Comparison of ENCODE assay signal across 8 cellular contexts in the genomic region with DNA sequence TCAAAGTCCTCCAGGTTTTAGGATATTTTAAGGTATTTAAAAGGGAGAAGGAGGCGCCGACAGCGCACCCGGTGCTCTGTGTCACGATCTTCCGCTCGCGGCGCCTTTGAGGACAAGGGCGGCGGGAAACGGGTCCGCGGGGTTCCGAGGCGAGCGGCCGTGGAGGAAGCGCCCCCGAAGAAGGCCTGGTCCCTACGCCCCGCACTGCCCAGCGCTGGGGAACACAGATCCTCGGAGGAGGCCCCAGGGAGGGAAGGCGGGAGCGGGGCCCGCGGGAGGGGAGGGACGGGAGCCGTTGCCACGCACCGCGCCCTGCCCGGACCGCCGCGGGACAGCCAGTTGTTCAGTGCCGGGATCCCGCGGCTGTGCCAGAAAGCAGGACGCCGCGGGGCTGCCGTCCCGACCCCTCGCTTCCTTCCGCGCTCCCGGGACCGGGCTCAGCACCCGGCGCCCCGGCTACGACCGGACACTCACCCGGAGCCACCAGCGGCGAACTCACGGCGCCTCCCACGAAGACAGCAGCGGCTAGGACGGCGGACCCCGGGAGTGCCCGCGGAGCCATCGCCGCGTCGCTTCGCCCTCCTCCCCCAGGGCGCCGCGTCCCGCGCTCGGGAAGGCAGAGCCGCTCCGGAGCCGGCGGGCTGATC. TPM values are rescaled to one million over a fixed set of nuclear protein-coding genes. Genes with fewer than 3 reads are reported as not detected.
A peak's percentile ranks its signal among the peaks of the same experiment; 100 is the strongest.
DNase-seq lines count a peak whose midpoint lies in the region; ATAC-seq lines count a peak whose summit lies in the region.

No MANE protein-coding gene starts in this region.

- peak overlapping the region; percentile 28 for H2BK15ac ChIP-seq in mesendoderm (replicated peaks; ENCODE audit: low read depth)

- H3K4me3 Mint-ChIP-seq in dendritic cell treated with granulocyte-macrophage colony-stimulating factor and Interleukin-4, amounts not matched to agents 40 ng/mL and 50 ng/mL, for 4 days = peak overlapping the region; percentile 86
- H3K4me3 Mint-ChIP-seq in stimulated activated memory B cell treated with anti-CD40 and anti-IgM and Interleukin-4, amounts not matched to agents 10 μg/mL and 1 μg/mL and 100 μg/mL, for 72 hours = peak overlapping the region; percentile 87

- no peak overlapping the region for H4K5ac ChIP-seq in mesendoderm (ENCODE audit: low read length)

- peak; percentile 15 for ATAC-seq in GM21360 (IDR thresholded peaks at IDR 0.05; ENCODE audit: unreplicated experiment)
- ATAC-seq in activated CD4-positive, CD25-positive, alpha-beta regulatory T cell treated with anti-CD3 and anti-CD28 coated beads, Interleukin-2, amount 50 U/mL, for 24 hours = peak; percentile 8 to 14
- peak; percentile 28 for ATAC-seq in stimulated activated memory B cell treated with anti-CD40 and anti-IgM and Interleukin-4, amounts not matched to agents 10 μg/mL and 1 μg/mL and 100 μg/mL, for 72 hours

- H2AK5ac ChIP-seq in mesendoderm (ENCODE audit: low read length) = no peak overlapping the region

- peak overlapping the region; percentile 88 for H3K4ac ChIP-seq in mesendoderm (ENCODE audit: low read depth, low read length)

- H3K18ac ChIP-seq in mesendoderm (ENCODE audit: low read length) = peak overlapping the region; percentile 96

- no peaks in the 10 kb centered on the region for H3K36me3 ChIP-seq in mesendoderm (ENCODE audit: control insufficient read depth, insufficient read depth, low read length)

- H4K8ac ChIP-seq in mesendoderm (ENCODE audit: low read depth, low read length) = no peak overlapping the region

- no peaks in the 10 kb centered on the region for H3K79me1 ChIP-seq in mesendoderm (ENCODE audit: low read length)

- intact Hi-C loops in dendritic cell treated with granulocyte-macrophage colony-stimulating factor and Interleukin-4, amounts not matched to agents 40 ng/mL and 50 ng/mL, for 4 days (cut with micrococcal nuclease) = loop anchor here (1.0 to 10.0 kb wide), 3 partner anchors 68 to 291 kb away; no protein-coding TSS in a partner anchor

- peak overlapping the region; percentile 84 for H2BK5ac ChIP-seq in mesendoderm (ENCODE audit: low read length)

- peak overlapping the region; percentile 5 for H3K27ac ChIP-seq in mesendoderm (ENCODE audit: low read depth, low read length)

- H3K4me1 ChIP-seq in mesendoderm (ENCODE audit: control insufficient read depth, low read depth, low read length) = peaks cover 8% of the 10 kb centered on the region

- no peaks in the 10 kb centered on the region for H3K27me3 Mint-ChIP-seq in dendritic cell treated with granulocyte-macrophage colony-stimulating factor and Interleukin-4, amounts not matched to agents 40 ng/mL and 50 ng/mL, for 4 days
- H3K27me3 Mint-ChIP-seq in stimulated activated memory B cell treated with anti-CD40 and anti-IgM and Interleukin-4, amounts not matched to agents 10 μg/mL and 1 μg/mL and 100 μg/mL, for 72 hours = no peaks in the 10 kb centered on the region

- no peak overlapping the region for H2BK120ac ChIP-seq in mesendoderm (ENCODE audit: low read depth, low read length)

- peaks cover 40% of the 10 kb centered on the region for H3K4me1 Mint-ChIP-seq in dendritic cell treated with granulocyte-macrophage colony-stimulating factor and Interleukin-4, amounts not matched to agents 40 ng/mL and 50 ng/mL, for 4 days (ENCODE audit: low read depth)
- peaks cover 28% of the 10 kb centered on the region for H3K4me1 Mint-ChIP-seq in stimulated activated memory B cell treated with anti-CD40 and anti-IgM and Interleukin-4, amounts not matched to agents 10 μg/mL and 1 μg/mL and 100 μg/mL, for 72 hours

- H3K36me3 Mint-ChIP-seq in dendritic cell treated with granulocyte-macrophage colony-stimulating factor and Interleukin-4, amounts not matched to agents 40 ng/mL and 50 ng/mL, for 4 days (ENCODE audit: low read depth) = peaks cover 25% of the 10 kb centered on the region
- no peaks in the 10 kb centered on the region for H3K36me3 Mint-ChIP-seq in stimulated activated memory B cell treated with anti-CD40 and anti-IgM and Interleukin-4, amounts not matched to agents 10 μg/mL and 1 μg/mL and 100 μg/mL, for 72 hours

- no peaks in the 10 kb centered on the region for H3K27me3 ChIP-seq in mesendoderm (ENCODE audit: insufficient read depth, low read length, poor library complexity)

- no peaks in the 10 kb centered on the region for H3K79me2 ChIP-seq in mesendoderm (ENCODE audit: control insufficient read depth, insufficient read depth, low read length)

- peak overlapping the region; percentile 90 for H3K27ac Mint-ChIP-seq in dendritic cell treated with granulocyte-macrophage colony-stimulating factor and Interleukin-4, amounts not matched to agents 40 ng/mL and 50 ng/mL, for 4 days
- peak overlapping the region; percentile 48 for H3K27ac Mint-ChIP-seq in stimulated activated memory B cell treated with anti-CD40 and anti-IgM and Interleukin-4, amounts not matched to agents 10 μg/mL and 1 μg/mL and 100 μg/mL, for 72 hours

- H3K9me3 Mint-ChIP-seq in dendritic cell treated with granulocyte-macrophage colony-stimulating factor and Interleukin-4, amounts not matched to agents 40 ng/mL and 50 ng/mL, for 4 days = no peaks in the 10 kb centered on the region
- H3K9me3 Mint-ChIP-seq in stimulated activated memory B cell treated with anti-CD40 and anti-IgM and Interleukin-4, amounts not matched to agents 10 μg/mL and 1 μg/mL and 100 μg/mL, for 72 hours = no peaks in the 10 kb centered on the region

- H3K4me2 ChIP-seq in mesendoderm (ENCODE audit: low read length) = peak overlapping the region; percentile 81

- H3K9ac ChIP-seq in mesendoderm (ENCODE audit: low read length) = peak overlapping the region; percentile 90

- peak overlapping the region; percentile 66 for H3K23ac ChIP-seq in mesendoderm (ENCODE audit: low read length)

- WGBS in mesendoderm (ENCODE audit: extremely low coverage, insufficient coverage, low lambda C conversion rate) = no CpG with 5 or more reads among the region's 82 CpGs

- peak overlapping the region; percentile 93 for H3K56ac ChIP-seq in mesendoderm (ENCODE audit: low read length)

- peak overlapping the region; percentile 72 for H3K4me3 ChIP-seq in mesendoderm (ENCODE audit: low read length)

- peak; percentile 56 for DNase-seq in EH (ENCODE audit: low read depth)
- peak; percentile 23 for DNase-seq in HS-27A (ENCODE audit: low read depth)
- DNase-seq in mesendoderm = peak; percentile 53
- DNase-seq in NCI-H774 (lab: John Stamatoyannopoulos, UW) = no peak

RNA-seq across cellular contexts. Expression of gene RELL1, which starts 0.3 kb away (rescaled TPM):
- 6.1 TPM for polyA plus RNA-seq in mesendoderm (2013, experiment 1 of 2)
- polyA plus RNA-seq in mesendoderm (2013, experiment 2 of 2) = 6.4 TPM
